Comparison of ENCODE assay signal across 8 cellular contexts in genomic region chr6:137219664-137220252, GRCh38. TPM values are rescaled to one million over a fixed set of nuclear protein-coding genes. Genes with fewer than 3 reads are reported as not detected.
A peak's percentile ranks its signal among the peaks of the same experiment; 100 is the strongest.
DNase-seq lines count a peak whose midpoint lies in the region; ATAC-seq and TF ChIP-seq lines count a peak whose summit lies in the region.

No MANE protein-coding gene starts in this region.

- no peak for TF ChIP-seq POLR2A in lower leg skin (IDR thresholded peaks at IDR 0.05)

- TF ChIP-seq CTCF in Caco-2 (IDR thresholded peaks at IDR 0.05; ENCODE audit: insufficient read depth in 1 of 2, low read depth in 1 of 2, low read length in 1 of 2, severe bottlenecking in 1 of 2, unreplicated experiment in 1 of 2) = no peak
- TF ChIP-seq CTCF in lower leg skin (IDR thresholded peaks at IDR 0.05) = no peak

- CTCF ChIA-PET in Caco-2 (lab: Charles Lee) = interaction anchor here (1.1 kb wide), 1 partner anchor 22 kb away, joined by 8 read pairs; no protein-coding TSS in a partner anchor

- no peak for DNase-seq in Caco-2
- DNase-seq in activated naive CD8-positive, alpha-beta T cell treated with anti-CD3 and anti-CD28 coated beads, Interleukin-2, amount 50 U/mL, for 24 hours = no peak
- no peak for DNase-seq in lower leg skin (ENCODE audit: low spot score in 2 of 2)
- DNase-seq in aorta = no peak
- DNase-seq in hypothalamus (lab: John Stamatoyannopoulos, UW) = no peak
- DNase-seq in activated CD4-positive, CD25-positive, alpha-beta regulatory T cell treated with anti-CD3 and anti-CD28 coated beads, Interleukin-2, amount 50 U/mL, for 72 hours = no peak

- peak overlapping the region; percentile 96 for H3K27ac Mint-ChIP-seq in Caco-2 (ENCODE audit: unreplicated experiment)
- peak overlapping the region; percentile 76 for H3K27ac Mint-ChIP-seq in activated naive CD8-positive, alpha-beta T cell treated with anti-CD3 and anti-CD28 coated beads, Interleukin-2, amount 50 U/mL, for 24 hours

- no peaks in the 10 kb centered on the region for H3K27me3 Mint-ChIP-seq in Caco-2 (ENCODE audit: insufficient read depth, unreplicated experiment)
- H3K27me3 Mint-ChIP-seq in activated naive CD8-positive, alpha-beta T cell treated with anti-CD3 and anti-CD28 coated beads, Interleukin-2, amount 50 U/mL, for 24 hours = no peaks in the 10 kb centered on the region

- peaks cover 17% of the 10 kb centered on the region for H3K36me3 Mint-ChIP-seq in Caco-2 (ENCODE audit: insufficient read depth, unreplicated experiment)
- H3K36me3 Mint-ChIP-seq in activated naive CD8-positive, alpha-beta T cell treated with anti-CD3 and anti-CD28 coated beads, Interleukin-2, amount 50 U/mL, for 24 hours (ENCODE audit: low read depth) = peaks cover 9% of the 10 kb centered on the region

- WGBS in lower leg skin, 2 donors = 32 to 43% methylated on average over 6 of the region's 6 CpGs
- 63 to 64% methylated on average over 6 of the region's 6 CpGs for WGBS in aorta, 2 donors

- H3K9me3 ChIP-seq in Caco-2 (no peaks in the 10 kb centered on the region), aorta (ENCODE audit: control insufficient read depth, low read length) (no peaks in the 10 kb centered on the region)

- H3K4me1 ChIP-seq in Caco-2 (peaks cover 19% of the 10 kb centered on the region), aorta (ENCODE audit: control insufficient read depth in 1 of 2, insufficient read depth in 2 of 2, low read length in 2 of 2) (peaks cover 3 to 22% of the 10 kb centered on the region in 2 donors)

- H3K36me3 ChIP-seq in Caco-2 (ENCODE audit: control insufficient read depth, insufficient read depth, low read length) (peaks cover 2% of the 10 kb centered on the region; the same call in 1 of the 2 replicates), aorta (ENCODE audit: control insufficient read depth in 1 of 2, insufficient read depth in 2 of 2, low read length in 1 of 2) (no peaks in the 10 kb centered on the region)

- POLR2A ChIA-PET in Caco-2 (lab: Charles Lee) = interaction anchor here (1.0 kb wide), 1 partner anchor 22 kb away, joined by 4 read pairs; no protein-coding TSS in a partner anchor

- peak overlapping the region; percentile 99 for H3K4me3 Mint-ChIP-seq in Caco-2 (ENCODE audit: unreplicated experiment)
- H3K4me3 Mint-ChIP-seq in activated naive CD8-positive, alpha-beta T cell treated with anti-CD3 and anti-CD28 coated beads, Interleukin-2, amount 50 U/mL, for 24 hours = peak overlapping the region; percentile 100

- intact Hi-C loops in Caco-2 (cut with micrococcal nuclease; ENCODE audit: unreplicated experiment) = loop anchor here (1.0 kb wide), 1 partner anchor 22 kb away; no protein-coding TSS in a partner anchor
- intact Hi-C loops in lower leg skin (cut with DNase I; ENCODE audit: low total_unique reads) = no loop called here
- intact Hi-C loops in aorta (cut with DNase I) = loop anchor here (10.0 kb wide), 3 partner anchors 395 to 645 kb away; partner anchors contain the start of genes PEX7 (in 1 of the 2) and TNFAIP3 (in 1 of the 2)

- peak overlapping the region; percentile 42 to 73 for H3K27ac ChIP-seq in aorta (ENCODE audit: low read depth in 1 of 2, low read length in 2 of 2)

- H3K9me3 Mint-ChIP-seq in Caco-2 (ENCODE audit: unreplicated experiment) = no peaks in the 10 kb centered on the region
- no peaks in the 10 kb centered on the region for H3K9me3 Mint-ChIP-seq in activated naive CD8-positive, alpha-beta T cell treated with anti-CD3 and anti-CD28 coated beads, Interleukin-2, amount 50 U/mL, for 24 hours

- peak; percentile 5 for ATAC-seq in HG02678 (IDR thresholded peaks at IDR 0.05; ENCODE audit: unreplicated experiment)
- ATAC-seq in activated naive CD8-positive, alpha-beta T cell treated with anti-CD3 and anti-CD28 coated beads, Interleukin-2, amount 50 U/mL, for 24 hours = no peak
- ATAC-seq in aorta (ENCODE audit: low FRiP score) = no peak
- ATAC-seq in GM21423 (IDR thresholded peaks at IDR 0.05; ENCODE audit: unreplicated experiment) = no peak

- peaks cover 28% of the 10 kb centered on the region for H3K4me1 Mint-ChIP-seq in Caco-2 (ENCODE audit: low read depth, unreplicated experiment)
- H3K4me1 Mint-ChIP-seq in activated naive CD8-positive, alpha-beta T cell treated with anti-CD3 and anti-CD28 coated beads, Interleukin-2, amount 50 U/mL, for 24 hours = peaks cover 67% of the 10 kb centered on the region

- TSS peak; percentile 71 for BruUV-seq in Caco-2 (replicated peaks; lab: Mats Ljungman, UMichigan)

- no peaks in the 10 kb centered on the region for H3K27me3 ChIP-seq in Caco-2 (replicated peaks; ENCODE audit: control insufficient read depth, insufficient read depth, low read length)
- H3K27me3 ChIP-seq in aorta (ENCODE audit: control insufficient read depth in 1 of 2, insufficient read depth in 2 of 2, low read length in 1 of 2) = no peaks in the 10 kb centered on the region

- H3K4me3 ChIP-seq in Caco-2 (ENCODE audit: low read depth, low read length) (peak overlapping the region; percentile 75), lower leg skin (ENCODE audit: low read depth, poor library complexity, severe bottlenecking) (peak overlapping the region; percentile 59), aorta (ENCODE audit: low read length in 2 of 2) (peak overlapping the region in 1 of 2 donors; percentile 22)

RNA-seq across cellular contexts. Expression of gene IFNGR1, which starts 0.6 kb away (rescaled TPM):
- total RNA-seq in Caco-2 (2022) (56.9 and 58.0 TPM in 2 replicates), lower leg skin (10 to 100 TPM; 64.2 to 92.1 (median 83.0) TPM), aorta (10 to 100 TPM; 64.4 to 82.8 TPM)
- polyA plus RNA-seq in aorta = 10 to 100 TPM; 46.1 to 59.5 TPM

RNA-seq across cellular contexts. Expression of gene IL22RA2, which starts 46.3 kb away (rescaled TPM):
- not detected in 2 replicates for total RNA-seq in Caco-2 (2022)
- total RNA-seq in lower leg skin = under 1 TPM in 3 of 4 donors, not detected in 1; 0.08 to 0.30 (median 0.22) TPM
- not detected for total RNA-seq in aorta
- not detected for polyA plus RNA-seq in aorta
